ENCODE assay signal across 8 cellular contexts in the genomic region with DNA sequence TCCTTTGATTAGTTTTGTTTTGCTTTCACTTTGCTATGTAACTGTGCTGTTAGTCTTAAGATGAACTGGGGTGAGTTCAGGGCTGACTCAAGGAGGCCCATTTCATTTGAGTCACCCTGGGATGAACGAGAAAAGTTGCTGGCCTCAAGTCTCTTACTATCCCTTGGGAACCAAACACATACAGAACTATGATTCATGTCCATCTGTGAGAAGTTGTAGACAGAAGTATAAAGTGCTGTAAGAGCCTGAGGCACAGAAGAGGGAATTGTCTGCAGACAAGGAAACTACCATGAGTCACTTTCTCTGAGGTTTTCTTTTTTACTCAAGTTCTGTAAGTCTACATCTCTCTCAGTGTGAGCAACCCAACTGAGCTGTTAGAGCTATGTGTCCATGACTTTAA.
A peak's percentile ranks its signal among the peaks of the same experiment; 100 is the strongest.
DNase-seq lines count a peak whose midpoint lies in the region; ATAC-seq and TF ChIP-seq lines count a peak whose summit lies in the region.

No MANE protein-coding gene starts in this region.

- H3K27me3 ChIP-seq in AG04450 (ENCODE audit: control insufficient read depth, insufficient read depth, low read length) = no peaks in the 10 kb centered on the region
- H3K27me3 ChIP-seq in gastroesophageal sphincter = no peaks in the 10 kb centered on the region

- peak overlapping the region; percentile 76 for H3K27ac ChIP-seq in AG04450 (ENCODE audit: low read depth, low read length)
- peak overlapping the region; percentile 12 to 42 (median 30) for H3K27ac ChIP-seq in gastroesophageal sphincter

- CTCF ChIA-PET in AG04450 (lab: Charles Lee) = interaction anchor here (0.9 to 1.8 kb wide), 2 partner anchors 18 to 337 kb away, joined by 3 to 6 read pairs; no protein-coding TSS in a partner anchor

- H3K36me3 ChIP-seq in gastroesophageal sphincter = no peaks in the 10 kb centered on the region

- no peak for TF ChIP-seq EP300 in gastroesophageal sphincter (IDR thresholded peaks at IDR 0.05)

- TF ChIP-seq CTCF in AG04450 (IDR thresholded peaks at IDR 0.05; ENCODE audit: low read depth, low read length) (no peak), gastroesophageal sphincter (IDR thresholded peaks at IDR 0.05) (no peak)

- TF ChIP-seq POLR2A in gastroesophageal sphincter (IDR thresholded peaks at IDR 0.05) = no peak

- peak; percentile 91 for DNase-seq in AG04450 (ENCODE audit: low read depth, low spot score)
- peak; percentile 3 to 26 for DNase-seq in activated CD4-positive, alpha-beta T cell treated with anti-CD3 and anti-CD28 coated beads, Interleukin-2, amount 50 U/mL, for 48 hours
- no peak for DNase-seq in stimulated activated naive CD8-positive, alpha-beta T cell treated with anti-CD3 and anti-CD28 coated beads, Interleukin-15, Interleukin-2, amounts not matched to agents 100 U/mL and 50 U/mL, for 24 hours
- no peak for DNase-seq in activated gamma-delta T cell treated with Interleukin-2 at 50 U/mL for 16 hours
- no peak for DNase-seq in NCI-H1417 (lab: John Stamatoyannopoulos, UW)

- ATAC-seq in GM18870 (IDR thresholded peaks at IDR 0.05; ENCODE audit: unreplicated experiment) (peak; percentile 97), HG03064 (IDR thresholded peaks at IDR 0.05; ENCODE audit: low read depth, unreplicated experiment) (peak; percentile 97), gastroesophageal sphincter (peak; percentile 88)
- peak; percentile 94 for ATAC-seq in stimulated activated naive CD8-positive, alpha-beta T cell treated with anti-CD3 and anti-CD28 coated beads, Interleukin-15, Interleukin-2, amounts not matched to agents 100 U/mL and 50 U/mL, for 24 hours

- WGBS in gastroesophageal sphincter (ENCODE audit: low coverage in 1 of 2), 2 donors = 0% methylated on average over 1 of the region's 1 CpG; no CpG with 5 or more reads in 1 of the 2 donors

- no peaks in the 10 kb centered on the region; the same call in 1 of the 2 replicates for H3K9me3 ChIP-seq in AG04450 (ENCODE audit: control insufficient read depth, insufficient read depth, low read length)
- no peaks in the 10 kb centered on the region for H3K9me3 ChIP-seq in gastroesophageal sphincter

- H3K4me3 ChIP-seq in AG04450 (ENCODE audit: low read depth, low read length) = no peak overlapping the region
- no peak overlapping the region for H3K4me3 ChIP-seq in gastroesophageal sphincter

- peaks cover 0 to 19% (median 3%) of the 10 kb centered on the region in 3 donors for H3K4me1 ChIP-seq in gastroesophageal sphincter

- POLR2A ChIA-PET in AG04450 (lab: Yijun Ruan, JAX) = no interaction called here

Comparison
In these comparisons a context has a peak if more than half of its experiments do, and no peak if none do; other contexts are left out.
1. DNase-seq: peak in AG04450 (single experiment) and activated CD4-positive, alpha-beta T cell treated with anti-CD3 and anti-CD28 coated beads, Interleukin-2, amount 50 U/mL, for 48 hours (2 of 2); none in stimulated activated naive CD8-positive, alpha-beta T cell treated with anti-CD3 and anti-CD28 coated beads, Interleukin-15, Interleukin-2, amounts not matched to agents 100 U/mL and 50 U/mL, for 24 hours (single experiment), activated gamma-delta T cell treated with Interleukin-2 at 50 U/mL for 16 hours (single experiment) and NCI-H1417 (0 of 3).
2. Peak in every context shown above with its lines, with median percentiles within 50 percentile points of each other: ATAC-seq.